In the genomic region with DNA sequence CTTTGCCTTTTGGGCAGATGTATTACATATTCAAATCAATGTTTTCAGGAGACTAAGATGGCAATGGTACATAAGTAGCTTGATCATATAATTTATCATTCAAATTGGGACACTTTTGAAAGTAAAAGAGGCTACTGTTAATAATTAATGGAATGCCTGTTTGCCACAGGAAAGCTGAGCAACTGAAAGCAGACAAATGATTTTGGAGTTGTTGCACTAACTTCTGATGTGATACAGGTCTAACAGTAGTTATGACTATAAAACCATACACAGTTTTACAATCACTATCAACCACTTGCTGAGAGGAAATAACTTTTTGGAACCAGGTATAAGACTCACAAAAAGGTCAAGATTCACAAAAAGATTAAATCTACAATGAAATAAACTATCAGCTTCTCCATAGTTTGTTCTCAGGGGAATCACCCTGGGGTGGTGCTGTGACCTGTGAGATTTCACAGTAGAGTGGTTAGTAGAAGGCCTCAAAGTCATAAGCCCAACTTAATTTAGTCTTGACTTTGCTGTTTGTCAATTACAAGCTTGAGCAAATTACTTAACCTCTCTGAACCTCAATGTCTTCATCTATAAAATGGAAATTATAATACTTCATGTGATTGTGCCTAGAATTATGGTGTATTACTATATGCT, we compare ENCODE assay signal across 23 cellular contexts.
A peak's percentile ranks its signal among the peaks of the same experiment; 100 is the strongest.
DNase-seq lines count a peak whose midpoint lies in the region; ATAC-seq and TF ChIP-seq lines count a peak whose summit lies in the region.
"Had no signal": no experiment of that assay in that cellular context is flagged by ENCODE, and none has a peak within 500 bp of the region (broad histone marks: within the 10 kb centered on the region; RNA-seq: fewer than 3 reads in every experiment).

No MANE protein-coding gene starts in this region.

- no peak for TF ChIP-seq CTCF in nephron (IDR thresholded peaks at IDR 0.05; ENCODE audit: unreplicated experiment in 3 of 3)

- H3K27ac Mint-ChIP-seq in nephron: peak overlapping the region; percentile 38 to 82 (median 57)
- H3K27ac Mint-ChIP-seq: activated T-helper 1 cell treated with anti-CD3 and anti-CD28 coated beads, Interleukin-12 subunit alpha, Interleukin-12 subunit beta, Interleukin-2, Interleukin-4 antibody, amounts not matched to agents 30 ng/mL and 10 ng/mL and 1 ng/mL, durations not matched to agents 14 hours and 24 hours and 36 hours; neural progenitor cell; T-helper 1 cell treated with Interleukin-12 subunit alpha and Interleukin-12 subunit beta and Interleukin-4 antibody, amounts not matched to agents 30 μg/mL and 1 μg/mL, for 36 hours had no signal

- no peak overlapping the region for H3K4me3 Mint-ChIP-seq in nephron
- H3K4me3 Mint-ChIP-seq: activated naive CD8-positive, alpha-beta T cell treated with anti-CD3 and anti-CD28 coated beads, Interleukin-2, amount 10 ng/mL, durations not matched to agents 7 days and 5 days; activated T-helper 1 cell treated with anti-CD3 and anti-CD28 coated beads, Interleukin-12 subunit alpha, Interleukin-12 subunit beta, Interleukin-2, Interleukin-4 antibody, amounts not matched to agents 30 ng/mL and 10 ng/mL and 1 ng/mL, durations not matched to agents 14 hours and 24 hours and 36 hours; neural progenitor cell; T-helper 1 cell treated with Interleukin-12 subunit alpha and Interleukin-12 subunit beta and Interleukin-4 antibody, amounts not matched to agents 30 μg/mL and 1 μg/mL, for 36 hours had no signal

- H3K27me3 Mint-ChIP-seq in nephron (ENCODE audit: low read depth): no peaks in the 10 kb centered on the region
- H3K27me3 Mint-ChIP-seq: activated naive CD8-positive, alpha-beta T cell treated with anti-CD3 and anti-CD28 coated beads, Interleukin-2, amount 10 ng/mL, durations not matched to agents 7 days and 5 days had no signal

- no peaks in the 10 kb centered on the region for H3K4me1 Mint-ChIP-seq in nephron
- H3K4me1 Mint-ChIP-seq: neural progenitor cell had no signal

- no peaks in the 10 kb centered on the region for H3K36me3 Mint-ChIP-seq in nephron (ENCODE audit: low read depth)
- H3K36me3 Mint-ChIP-seq: neural progenitor cell had no signal

- DNase-seq in LoVo (ENCODE audit: low spot score) (no peak), foreskin melanocyte (no peak)
- DNase-seq in stimulated activated CD4-positive, alpha-beta T cell treated with anti-CD3 and anti-CD28 coated beads, Interleukin-12 subunit alpha, Interleukin-12 subunit beta, amount 100 ng/mL, for 4 hours: no peak
- DNase-seq: activated CD4-positive, CD25-positive, alpha-beta regulatory T cell; activated naive CD8-positive, alpha-beta T cell treated with anti-CD3 and anti-CD28 coated beads, Interleukin-2, amount 10 ng/mL, durations not matched to agents 7 days and 5 days; AML-193; brain microvascular endothelial cell; cortex of kidney; EL; hippocampal formation; islet precursor cell; NCI-H1105 treated with DMSO at 0.1 percent for 48 hours; NCI-H2171; psoas muscle; SHP77 treated with DMSO at 0.1 percent for 48 hours had no signal

- ATAC-seq in GM18907 (IDR thresholded peaks at IDR 0.05; ENCODE audit: unreplicated experiment) (peak; percentile 69), GM21737 (IDR thresholded peaks at IDR 0.05; ENCODE audit: unreplicated experiment) (peak; percentile 55), HG03342 (IDR thresholded peaks at IDR 0.05; ENCODE audit: unreplicated experiment) (peak; percentile 46), GM21360 (IDR thresholded peaks at IDR 0.05; ENCODE audit: unreplicated experiment) (no peak)
- ATAC-seq: psoas muscle had no signal

- no peaks in the 10 kb centered on the region for H3K9me3 Mint-ChIP-seq in nephron
- H3K9me3 Mint-ChIP-seq: activated T-helper 1 cell treated with anti-CD3 and anti-CD28 coated beads, Interleukin-12 subunit alpha, Interleukin-12 subunit beta, Interleukin-2, Interleukin-4 antibody, amounts not matched to agents 30 ng/mL and 10 ng/mL and 1 ng/mL, durations not matched to agents 14 hours and 24 hours and 36 hours; neural progenitor cell; T-helper 1 cell treated with Interleukin-12 subunit alpha and Interleukin-12 subunit beta and Interleukin-4 antibody, amounts not matched to agents 30 μg/mL and 1 μg/mL, for 36 hours had no signal
